20 cellular contexts compared by ENCODE assay signal in the genomic region with DNA sequence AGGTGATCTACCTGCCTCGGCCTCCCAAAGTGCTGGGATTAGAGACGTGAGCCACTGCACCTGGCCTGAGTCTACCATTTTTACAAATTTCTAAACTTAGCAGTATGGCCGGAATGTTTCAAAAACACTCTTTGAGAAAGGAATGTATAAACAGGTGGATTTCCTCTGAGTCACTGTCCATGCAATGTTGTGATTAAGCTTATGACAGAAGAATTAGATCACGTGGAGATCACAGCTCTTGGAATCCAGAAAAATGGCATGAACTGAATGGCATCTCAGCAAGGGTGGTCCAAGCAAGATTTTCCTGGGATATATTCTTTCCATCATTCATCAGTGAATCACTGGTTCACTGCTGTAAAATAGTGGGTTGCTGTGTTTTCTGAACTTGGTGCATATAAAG.
DNase-seq lines count a peak whose midpoint lies in the region; ATAC-seq and TF ChIP-seq lines count a peak whose summit lies in the region.
"Had no signal": no experiment of that assay in that cellular context is flagged by ENCODE, and none has a peak within 500 bp of the region (broad histone marks: within the 10 kb centered on the region; RNA-seq: fewer than 3 reads in every experiment).

No MANE protein-coding gene starts in this region.

- H3K4me1 ChIP-seq in heart right ventricle = no peaks in the 10 kb centered on the region
- H3K4me1 ChIP-seq: breast epithelium had no signal

- H3K27ac ChIP-seq in heart right ventricle = no peak overlapping the region
- no peak overlapping the region for H3K27ac ChIP-seq in WERI-Rb-1
- H3K27ac ChIP-seq: 22Rv1, BLaER1, breast epithelium, tibial nerve had no signal

- no peaks in the 10 kb centered on the region for H3K27me3 ChIP-seq in heart right ventricle
- no peaks in the 10 kb centered on the region for H3K27me3 ChIP-seq in MG63
- no peaks in the 10 kb centered on the region for H3K27me3 ChIP-seq in WERI-Rb-1 (ENCODE audit: insufficient read depth, low read depth, severe bottlenecking)
- H3K27me3 ChIP-seq: BLaER1, breast epithelium, tibial nerve had no signal

- intact Hi-C loops in heart right ventricle (cut with DNase I) = loop anchor here in 1 of 10 donors (10.0 kb wide), 1 partner anchor 57 kb away; no protein-coding TSS in a partner anchor

- ATAC-seq in heart right ventricle = no peak
- ATAC-seq: left lobe of liver had no signal

- no peaks in the 10 kb centered on the region for H3K36me3 ChIP-seq in heart right ventricle
- no peaks in the 10 kb centered on the region for H3K36me3 ChIP-seq in MG63
- H3K36me3 ChIP-seq in WERI-Rb-1 = no peaks in the 10 kb centered on the region
- H3K36me3 ChIP-seq: BLaER1, breast epithelium, tibial nerve had no signal

- DNase-seq in 8988T = peak; percentile 3
- peak; percentile 1 for DNase-seq in M059J (ENCODE audit: low read depth)
- DNase-seq in choroid plexus epithelial cell (ENCODE audit: low read depth) = peak; percentile 2
- peak; percentile 74 for DNase-seq in kidney glomerular epithelial cell (lab: John Stamatoyannopoulos, UW)
- no peak for DNase-seq in NCI-H1048 (lab: John Stamatoyannopoulos, UW)
- DNase-seq in heart right ventricle = no peak
- DNase-seq in MG63 = no peak
- no peak for DNase-seq in WERI-Rb-1
- DNase-seq: activated CD4-positive, alpha-beta T cell treated with anti-CD3 and anti-CD28 coated beads, Interleukin-2, amount 10 ng/mL, durations not matched to agents 24 days and 14 days; activated naive CD8-positive, alpha-beta T cell treated with anti-CD3 and anti-CD28 coated beads, Interleukin-2, amount 10 ng/mL, durations not matched to agents 7 days and 5 days; NCI-H2171 treated with DMSO at 0.1 percent for 48 hours; NCI-H526 treated with DMSO at 0.1 percent for 48 hours; stimulated activated CD4-positive, alpha-beta T cell treated with anti-CD3 and anti-CD28 coated beads, Interleukin-2, amount 100 ng/mL, for 48 hours; stimulated activated naive CD4-positive, alpha-beta T cell treated with Interleukin-2 at 50 U/mL for 16 hours had no signal

- peaks cover 0 to 4% (median 0%) of the 10 kb centered on the region in 11 donors for H3K9me3 ChIP-seq in heart right ventricle
- H3K9me3 ChIP-seq in MG63 = no peaks in the 10 kb centered on the region
- H3K9me3 ChIP-seq in WERI-Rb-1 (ENCODE audit: severe bottlenecking) = no peaks in the 10 kb centered on the region
- H3K9me3 ChIP-seq: BLaER1, breast epithelium, tibial nerve had no signal

- 68 to 73% methylated on average over 4 of the region's 4 CpGs for WGBS in heart right ventricle, 2 donors

- TF ChIP-seq CTCF in choroid plexus epithelial cell (conservative IDR thresholded peaks at IDR 0.05; ENCODE audit: low read depth, low read length) = no peak
- no peak for TF ChIP-seq CTCF in heart right ventricle (IDR thresholded peaks at IDR 0.05)
- no peak for TF ChIP-seq CTCF in WERI-Rb-1 (IDR thresholded peaks at IDR 0.05; ENCODE audit: low read depth, low read length)

- no peak overlapping the region for H3K4me3 ChIP-seq in choroid plexus epithelial cell (ENCODE audit: low read depth, low read length)
- H3K4me3 ChIP-seq in heart right ventricle = no peak overlapping the region
- H3K4me3 ChIP-seq in MG63 = no peak overlapping the region
- no peak overlapping the region for H3K4me3 ChIP-seq in WERI-Rb-1 (ENCODE audit: low read depth, low read length)
- H3K4me3 ChIP-seq: BLaER1, breast epithelium, smooth muscle cell, tibial nerve had no signal

Comparison
In these comparisons a context has a peak if more than half of its experiments do, and no peak if none do; other contexts are left out.
1. DNase-seq: peak in 8988T (single experiment), M059J (single experiment), choroid plexus epithelial cell (single experiment) and kidney glomerular epithelial cell (single experiment); none in NCI-H1048 (single experiment), heart right ventricle (0 of 2), MG63 (single experiment) and WERI-Rb-1 (single experiment).